ENCODE assay signal across 1 cellular context in genomic region chr6:119148825-119149525, GRCh38.
TF ChIP-seq lines count a peak whose summit lies in the region.

No MANE protein-coding gene starts in this region.

TF ChIP-seq in WTC11, 78 proteins besides CTCF, POLR2A, EP300 and RAD21 (continued from another document):
- TF ChIP-seq, protein P1, sequence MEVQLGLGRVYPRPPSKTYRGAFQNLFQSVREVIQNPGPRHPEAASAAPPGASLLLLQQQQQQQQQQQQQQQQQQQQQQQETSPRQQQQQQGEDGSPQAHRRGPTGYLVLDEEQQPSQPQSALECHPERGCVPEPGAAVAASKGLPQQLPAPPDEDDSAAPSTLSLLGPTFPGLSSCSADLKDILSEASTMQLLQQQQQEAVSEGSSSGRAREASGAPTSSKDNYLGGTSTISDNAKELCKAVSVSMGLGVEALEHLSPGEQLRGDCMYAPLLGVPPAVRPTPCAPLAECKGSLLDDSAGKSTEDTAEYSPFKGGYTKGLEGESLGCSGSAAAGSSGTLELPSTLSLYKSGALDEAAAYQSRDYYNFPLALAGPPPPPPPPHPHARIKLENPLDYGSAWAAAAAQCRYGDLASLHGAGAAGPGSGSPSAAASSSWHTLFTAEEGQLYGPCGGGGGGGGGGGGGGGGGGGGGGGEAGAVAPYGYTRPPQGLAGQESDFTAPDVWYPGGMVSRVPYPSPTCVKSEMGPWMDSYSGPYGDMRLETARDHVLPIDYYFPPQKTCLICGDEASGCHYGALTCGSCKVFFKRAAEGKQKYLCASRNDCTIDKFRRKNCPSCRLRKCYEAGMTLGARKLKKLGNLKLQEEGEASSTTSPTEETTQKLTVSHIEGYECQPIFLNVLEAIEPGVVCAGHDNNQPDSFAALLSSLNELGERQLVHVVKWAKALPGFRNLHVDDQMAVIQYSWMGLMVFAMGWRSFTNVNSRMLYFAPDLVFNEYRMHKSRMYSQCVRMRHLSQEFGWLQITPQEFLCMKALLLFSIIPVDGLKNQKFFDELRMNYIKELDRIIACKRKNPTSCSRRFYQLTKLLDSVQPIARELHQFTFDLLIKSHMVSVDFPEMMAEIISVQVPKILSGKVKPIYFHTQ (CRISPR knock-in tag; IDR thresholded peaks at IDR 0.05), result no peak
- TF ChIP-seq SP1 (CRISPR knock-in tag; conservative IDR thresholded peaks at IDR 0.05) (no peak), ESRRA (CRISPR knock-in tag; IDR thresholded peaks at IDR 0.05; ENCODE audit: borderline replicate concordance) (no peak), FOXP1 (CRISPR knock-in tag; IDR thresholded peaks at IDR 0.05; ENCODE audit: borderline replicate concordance) (no peak), IRF1 (CRISPR knock-in tag; IDR thresholded peaks at IDR 0.05) (no peak), USF1 (CRISPR knock-in tag; IDR thresholded peaks at IDR 0.05) (no peak), NFYB (CRISPR knock-in tag; conservative IDR thresholded peaks at IDR 0.05; ENCODE audit: low read depth) (no peak), TCF7 (CRISPR knock-in tag; IDR thresholded peaks at IDR 0.05; ENCODE audit: low read depth) (no peak), PREB (CRISPR knock-in tag; IDR thresholded peaks at IDR 0.05; ENCODE audit: borderline replicate concordance) (no peak)
- TF ChIP-seq, protein P2, sequence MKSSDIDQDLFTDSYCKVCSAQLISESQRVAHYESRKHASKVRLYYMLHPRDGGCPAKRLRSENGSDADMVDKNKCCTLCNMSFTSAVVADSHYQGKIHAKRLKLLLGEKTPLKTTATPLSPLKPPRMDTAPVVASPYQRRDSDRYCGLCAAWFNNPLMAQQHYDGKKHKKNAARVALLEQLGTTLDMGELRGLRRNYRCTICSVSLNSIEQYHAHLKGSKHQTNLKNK (CRISPR knock-in tag; IDR thresholded peaks at IDR 0.05), result no peak
